ENCODE assay signal across 8 cellular contexts in genomic region chr19:19461671-19462622, GRCh38. TPM values are rescaled to one million over a fixed set of nuclear protein-coding genes. Genes with fewer than 3 reads are reported as not detected.
DNase-seq lines count a peak whose midpoint lies in the region; ATAC-seq and TF ChIP-seq lines count a peak whose summit lies in the region.

No MANE protein-coding gene starts in this region.

- peak overlapping the region; percentile 99 for H3K27ac Mint-ChIP-seq in activated CD8-positive, alpha-beta T cell treated with anti-CD3 and anti-CD28 coated beads, Interleukin-2, amount 10 ng/mL, durations not matched to agents 7 days and 5 days
- H3K27ac Mint-ChIP-seq in neural progenitor cell = peak overlapping the region; percentile 92

- H3K36me3 Mint-ChIP-seq in activated CD8-positive, alpha-beta T cell treated with anti-CD3 and anti-CD28 coated beads, Interleukin-2, amount 10 ng/mL, durations not matched to agents 7 days and 5 days (ENCODE audit: low read depth) = peaks cover 58% of the 10 kb centered on the region
- peaks cover 22% of the 10 kb centered on the region for H3K36me3 Mint-ChIP-seq in neural progenitor cell

- TF ChIP-seq CTCF in fibroblast of villous mesenchyme (IDR thresholded peaks at IDR 0.05; ENCODE audit: insufficient read depth, low read depth, low read length) (no peak), neural progenitor cell (IDR thresholded peaks at IDR 0.05) (no peak), GM20000 (IDR thresholded peaks at IDR 0.05; ENCODE audit: extremely low read depth, missing control alignments) (no peak)

- H3K27ac ChIP-seq in neural progenitor cell = peak overlapping the region; percentile 23

- H3K4me3 ChIP-seq in fibroblast of villous mesenchyme (ENCODE audit: low read depth, low read length) = no peak overlapping the region
- peak overlapping the region; percentile 5 for H3K4me3 ChIP-seq in neural progenitor cell

- CTCF ChIA-PET in activated CD8-positive, alpha-beta T cell treated with anti-CD3 and anti-CD28 coated beads, Interleukin-2, amount 10 ng/mL, durations not matched to agents 7 days and 5 days (lab: Charles Lee) = interaction anchor here (1.4 kb wide), 1 partner anchor 18 kb away, joined by 4 read pairs; no protein-coding TSS in a partner anchor

- H4K20me1 ChIP-seq in neural progenitor cell (ENCODE audit: low read depth) = peaks cover 67% of the 10 kb centered on the region

- no peak overlapping the region for H2AFZ ChIP-seq in neural progenitor cell (replicated peaks)

- H3K36me3 ChIP-seq in neural progenitor cell = no peaks in the 10 kb centered on the region

- ATAC-seq in activated CD8-positive, alpha-beta T cell treated with anti-CD3 and anti-CD28 coated beads, Interleukin-2, amount 10 ng/mL, durations not matched to agents 7 days and 5 days = no peak
- no peak for ATAC-seq in HG03139 (IDR thresholded peaks at IDR 0.05; ENCODE audit: unreplicated experiment)

- no peaks in the 10 kb centered on the region for H3K9me3 ChIP-seq in neural progenitor cell (ENCODE audit: low read depth)

- no peak overlapping the region for H3K9ac ChIP-seq in neural progenitor cell

- H3K9me3 Mint-ChIP-seq in activated CD8-positive, alpha-beta T cell treated with anti-CD3 and anti-CD28 coated beads, Interleukin-2, amount 10 ng/mL, durations not matched to agents 7 days and 5 days (ENCODE audit: insufficient read depth) = peaks cover 8% of the 10 kb centered on the region
- peaks cover 13% of the 10 kb centered on the region for H3K9me3 Mint-ChIP-seq in neural progenitor cell

- H3K4me1 Mint-ChIP-seq in activated CD8-positive, alpha-beta T cell treated with anti-CD3 and anti-CD28 coated beads, Interleukin-2, amount 10 ng/mL, durations not matched to agents 7 days and 5 days (ENCODE audit: low read depth) = peaks cover 88% of the 10 kb centered on the region
- peaks cover 73% of the 10 kb centered on the region for H3K4me1 Mint-ChIP-seq in neural progenitor cell

- H3K79me2 ChIP-seq in neural progenitor cell (ENCODE audit: low read depth) = peaks cover 98% of the 10 kb centered on the region

- no peaks in the 10 kb centered on the region for H3K27me3 Mint-ChIP-seq in activated CD8-positive, alpha-beta T cell treated with anti-CD3 and anti-CD28 coated beads, Interleukin-2, amount 10 ng/mL, durations not matched to agents 7 days and 5 days (ENCODE audit: low read depth)
- H3K27me3 Mint-ChIP-seq in neural progenitor cell (ENCODE audit: insufficient read depth, low read depth) = peaks cover 3% of the 10 kb centered on the region

- peaks cover 61% of the 10 kb centered on the region for H3K4me1 ChIP-seq in neural progenitor cell

- H3K4me3 Mint-ChIP-seq in activated CD8-positive, alpha-beta T cell treated with anti-CD3 and anti-CD28 coated beads, Interleukin-2, amount 10 ng/mL, durations not matched to agents 7 days and 5 days = peak overlapping the region; percentile 64
- peak overlapping the region; percentile 77 for H3K4me3 Mint-ChIP-seq in neural progenitor cell

- peak overlapping the region; percentile 69 for H3K4me2 ChIP-seq in neural progenitor cell

- H3K27me3 ChIP-seq in neural progenitor cell = no peaks in the 10 kb centered on the region

- DNase-seq in activated gamma-delta T cell treated with Interleukin-2 at 50 U/mL for 16 hours = peak; percentile 29
- no peak for DNase-seq in activated gamma-delta T cell (lab: John Stamatoyannopoulos, UW)
- peak; percentile 50 for DNase-seq in activated CD8-positive, alpha-beta T cell treated with anti-CD3 and anti-CD28 coated beads, Interleukin-2, amount 10 ng/mL, durations not matched to agents 7 days and 5 days
- DNase-seq in fibroblast of villous mesenchyme (ENCODE audit: low read depth) = peak; percentile 65
- DNase-seq in neural progenitor cell (ENCODE audit: low spot score) = peak; percentile 85
- DNase-seq in GM20000 (ENCODE audit: low spot score) = no peak
- no peak for DNase-seq in GF-D8 (lab: John Stamatoyannopoulos, UW)

- H3F3A ChIP-seq in neural progenitor cell (ENCODE audit: low read depth) = peaks cover 55% of the 10 kb centered on the region

- POLR2A ChIA-PET in activated CD8-positive, alpha-beta T cell treated with anti-CD3 and anti-CD28 coated beads, Interleukin-2, amount 10 ng/mL, durations not matched to agents 7 days and 5 days (lab: Charles Lee) = interaction anchor here (1.0 to 1.2 kb wide), 2 partner anchors 27 to 76 kb away, joined by 3 to 4 read pairs; no protein-coding TSS in a partner anchor

RNA-seq across cellular contexts. Expression of gene TSSK6, which starts 53.4 kb away (rescaled TPM):
- total RNA-seq in activated CD8-positive, alpha-beta T cell treated with anti-CD3 and anti-CD28 coated beads, Interleukin-2, amount 10 ng/mL, durations not matched to agents 7 days and 5 days = 1 to 10 TPM; 3.4 to 3.9 TPM
- 1.3 and 2.3 TPM in 2 replicates for total RNA-seq in fibroblast of villous mesenchyme
- 4.6 and 7.0 TPM in 2 replicates for total RNA-seq in neural progenitor cell (ENCODE audit: low replicate concordance)

RNA-seq across cellular contexts. Expression of gene NDUFA13, which starts 54.1 kb away (rescaled TPM):
- 100 to 1,000 TPM; 388 to 413 TPM for total RNA-seq in activated CD8-positive, alpha-beta T cell treated with anti-CD3 and anti-CD28 coated beads, Interleukin-2, amount 10 ng/mL, durations not matched to agents 7 days and 5 days
- total RNA-seq in fibroblast of villous mesenchyme (199 and 205 TPM in 2 replicates), neural progenitor cell (ENCODE audit: low replicate concordance) (78.6 and 108 TPM in 2 replicates)

RNA-seq across cellular contexts. Expression of gene GATAD2A, which starts 56.5 kb away (rescaled TPM):
- total RNA-seq in activated CD8-positive, alpha-beta T cell treated with anti-CD3 and anti-CD28 coated beads, Interleukin-2, amount 10 ng/mL, durations not matched to agents 7 days and 5 days = 100 to 1,000 TPM; 180 TPM
- 44.5 and 57.0 TPM in 2 replicates for total RNA-seq in fibroblast of villous mesenchyme
- 37.9 and 49.8 TPM in 2 replicates for total RNA-seq in neural progenitor cell (ENCODE audit: low replicate concordance)

Comparison
In these comparisons a context has a peak if more than half of its experiments do, and no peak if none do; other contexts are left out.
1. DNase-seq: peak in activated gamma-delta T cell treated with Interleukin-2 at 50 U/mL for 16 hours (single experiment), activated CD8-positive, alpha-beta T cell treated with anti-CD3 and anti-CD28 coated beads, Interleukin-2, amount 10 ng/mL, durations not matched to agents 7 days and 5 days (single experiment), fibroblast of villous mesenchyme (single experiment) and neural progenitor cell (single experiment); none in activated gamma-delta T cell (single experiment), GM20000 (single experiment) and GF-D8 (single experiment).